10 cellular contexts compared by ENCODE assay signal in the genomic region with DNA sequence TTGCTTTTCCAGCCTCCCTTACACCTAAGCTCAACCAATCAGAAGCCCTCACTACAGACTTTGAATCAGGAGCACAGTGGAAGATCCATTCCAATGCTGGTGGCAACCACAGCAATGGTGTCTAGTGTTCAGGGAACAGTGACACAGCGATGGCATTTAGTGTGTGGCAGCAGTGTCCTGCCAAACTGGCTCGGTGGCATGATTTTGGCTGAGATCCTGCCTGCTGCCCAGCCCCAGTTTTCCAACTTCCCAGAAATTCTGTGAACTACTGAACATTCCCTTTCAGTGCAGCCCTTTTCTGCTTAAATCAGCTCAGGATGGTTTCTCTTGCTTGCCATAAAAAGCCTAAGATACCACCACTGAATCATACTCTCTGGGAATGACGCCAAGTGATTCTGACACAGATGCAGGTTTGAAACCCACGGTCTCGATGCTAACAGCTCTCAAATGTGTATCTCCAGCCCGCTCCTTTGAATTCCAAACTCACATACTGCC. TPM values are rescaled to one million over a fixed set of nuclear protein-coding genes. Genes with fewer than 3 reads are reported as not detected.
A peak's percentile ranks its signal among the peaks of the same experiment; 100 is the strongest.
DNase-seq lines count a peak whose midpoint lies in the region; ATAC-seq, FAIRE-seq and TF ChIP-seq lines count a peak whose summit lies in the region.
"Had no signal": no experiment of that assay in that cellular context is flagged by ENCODE, and none has a peak within 500 bp of the region (broad histone marks: within the 10 kb centered on the region; RNA-seq: fewer than 3 reads in every experiment).

No MANE protein-coding gene starts in this region.

- intact Hi-C loops in gastrocnemius medialis (cut with DNase I; ENCODE audit: low total_unique reads) (no loop called here), left lung (cut with DNase I) (no loop called here)

- H3K27ac ChIP-seq in RWPE2 (ENCODE audit: poor library complexity, severe bottlenecking) (peak overlapping the region; percentile 88), fibroblast of lung (ENCODE audit: insufficient read depth, low read length) (no peak overlapping the region), gastrocnemius medialis (peak overlapping the region; percentile 71 to 95 (median 90)), left lung (no peak overlapping the region), small intestine (ENCODE audit: low read depth in 1 of 2, low read length in 1 of 2) (no peak overlapping the region)

- FAIRE-seq in small intestine (lab: Jason Lieb, UNC): no peak

- H3K9me3 ChIP-seq in RWPE2 (ENCODE audit: severe bottlenecking) (no peaks in the 10 kb centered on the region), fibroblast of lung (ENCODE audit: control insufficient read depth, insufficient read depth, low read depth, low read length) (no peaks in the 10 kb centered on the region), gastrocnemius medialis (no peaks in the 10 kb centered on the region), left lung (no peaks in the 10 kb centered on the region), small intestine (ENCODE audit: control insufficient read depth, low read depth) (no peaks in the 10 kb centered on the region)

- no peak overlapping the region for H3K4me3 ChIP-seq in RWPE2 (ENCODE audit: severe bottlenecking)
- H3K4me3 ChIP-seq in fibroblast of lung (replicated peaks in 1 of 4; ENCODE audit: control extremely low read depth in 1 of 4, insufficient read depth in 1 of 4, low read depth in 3 of 4, low read length in 4 of 4): no peak overlapping the region
- no peak overlapping the region for H3K4me3 ChIP-seq in gastrocnemius medialis
- no peak overlapping the region for H3K4me3 ChIP-seq in left lung
- H3K4me3 ChIP-seq in small intestine (ENCODE audit: low read depth in 1 of 2, low read length in 2 of 2): no peak overlapping the region

- H3K27me3 Mint-ChIP-seq in T-cell: peaks cover 6 to 11% of the 10 kb centered on the region in 2 donors
- H3K27me3 Mint-ChIP-seq: activated naive CD8-positive, alpha-beta T cell had no signal

- CTCF ChIA-PET in T-cell (lab: Charles Lee): interaction anchor here in 1 of 2 donors (0.6 kb wide), 1 partner anchor 714 kb away, joined by 3 read pairs; no protein-coding TSS in a partner anchor

- H3K27me3 ChIP-seq in RWPE2 (ENCODE audit: insufficient read depth, poor library complexity, severe bottlenecking) (no peaks in the 10 kb centered on the region), fibroblast of lung (ENCODE audit: control insufficient read depth, insufficient read depth, low read length) (no peaks in the 10 kb centered on the region), gastrocnemius medialis (no peaks in the 10 kb centered on the region), left lung (no peaks in the 10 kb centered on the region), small intestine (ENCODE audit: control insufficient read depth in 2 of 2, insufficient read depth in 2 of 2, low read length in 2 of 2) (no peaks in the 10 kb centered on the region)

- H3K4me1 Mint-ChIP-seq in T-cell: no peaks in the 10 kb centered on the region

- no peak overlapping the region for H2AFZ ChIP-seq in fibroblast of lung (ENCODE audit: low read length)

- H4K20me1 ChIP-seq in fibroblast of lung (ENCODE audit: control insufficient read depth, extremely low read depth, insufficient read depth, low read length): no peaks in the 10 kb centered on the region

- no peaks in the 10 kb centered on the region for H3K9me3 Mint-ChIP-seq in T-cell

- POLR2A ChIA-PET in T-cell (lab: Charles Lee): no interaction called here

- H3K4me1 ChIP-seq in RWPE2 (ENCODE audit: insufficient read depth, poor library complexity, severe bottlenecking) (peaks cover 61% of the 10 kb centered on the region), fibroblast of lung (ENCODE audit: control insufficient read depth, extremely low read depth, insufficient read depth, low read length) (peaks cover 33% of the 10 kb centered on the region), gastrocnemius medialis (peaks cover 61 to 66% of the 10 kb centered on the region in 2 donors), left lung (peaks cover 14 to 15% of the 10 kb centered on the region in 2 donors), small intestine (ENCODE audit: control insufficient read depth in 2 of 2, insufficient read depth in 1 of 2, low read depth in 1 of 2, low read length in 1 of 2) (no peaks in the 10 kb centered on the region)

- no peak overlapping the region for H3K4me3 Mint-ChIP-seq in T-cell
- H3K4me3 Mint-ChIP-seq: activated naive CD8-positive, alpha-beta T cell had no signal

- ATAC-seq in RWPE2 (ENCODE audit: low read depth) (peak; percentile 35), gastrocnemius medialis (peak in 1 of 2 donors; percentile 5), left lung (no peak), T-cell (replicated peaks in 1 of 4) (no peak)

- TF ChIP-seq CTCF in RWPE2 (IDR thresholded peaks at IDR 0.05; ENCODE audit: poor library complexity, severe bottlenecking) (no peak), fibroblast of lung (conservative IDR thresholded peaks at IDR 0.05 in 1 of 2, IDR thresholded peaks at IDR 0.05 in 1 of 2; ENCODE audit: low read depth in 1 of 2, low read length in 2 of 2) (no peak), gastrocnemius medialis (IDR thresholded peaks at IDR 0.05 in 4 of 5, conservative IDR thresholded peaks at IDR 0.05 in 1 of 5) (no peak), left lung (IDR thresholded peaks at IDR 0.05) (no peak)

- no peaks in the 10 kb centered on the region for H3K79me2 ChIP-seq in fibroblast of lung (ENCODE audit: control insufficient read depth, insufficient read depth, low read length)

- DNase-seq in GM04504 (ENCODE audit: low read depth) (peak; percentile 86), RWPE2 (ENCODE audit: low spot score) (no peak), fibroblast of lung (ENCODE audit: low read depth in 2 of 2) (peak; percentile 93 to 95), gastrocnemius medialis (no peak), left lung (no peak), small intestine (no peak), T-cell (no peak)
- no peak for DNase-seq in stimulated activated CD4-positive, alpha-beta T cell treated with anti-CD3 and anti-CD28 coated beads, Interleukin-1b, Interleukin-23, amount 100 ng/mL, for 48 hours
- DNase-seq: activated CD4-positive, alpha-beta T cell treated with anti-CD3 and anti-CD28 coated beads for 48 hours had no signal

- H3K9ac ChIP-seq in fibroblast of lung (ENCODE audit: insufficient read depth, low read length): no peak overlapping the region

- in situ Hi-C loops in gastrocnemius medialis (cut with MboI; ENCODE audit: low sequenced_read_pairs in 4 of 4): no loop called here

- H3K27ac Mint-ChIP-seq in T-cell: no peak overlapping the region
- H3K27ac Mint-ChIP-seq: activated naive CD8-positive, alpha-beta T cell had no signal

- peak overlapping the region; percentile 23 for H3K4me2 ChIP-seq in fibroblast of lung (ENCODE audit: extremely low read depth, insufficient read depth, low read length)

- H3K36me3 ChIP-seq in RWPE2 (ENCODE audit: low read depth) (no peaks in the 10 kb centered on the region), fibroblast of lung (ENCODE audit: control insufficient read depth, insufficient read depth, low read length) (no peaks in the 10 kb centered on the region), gastrocnemius medialis (no peaks in the 10 kb centered on the region), left lung (no peaks in the 10 kb centered on the region), small intestine (ENCODE audit: control insufficient read depth in 2 of 2, insufficient read depth in 2 of 2, low read length in 2 of 2) (no peaks in the 10 kb centered on the region)

- TF ChIP-seq POLR2A in gastrocnemius medialis (IDR thresholded peaks at IDR 0.05): no peak

- WGBS in small intestine, 3 donors: 70 to 75% (median 72%) methylated on average over 6 of the region's 6 CpGs

- H3K36me3 Mint-ChIP-seq in T-cell: no peaks in the 10 kb centered on the region
- H3K36me3 Mint-ChIP-seq: activated naive CD8-positive, alpha-beta T cell had no signal

RNA-seq across cellular contexts. Expression of gene ASAP3, which starts 8.8 kb away (rescaled TPM):
- total RNA-seq in fibroblast of lung: 73.2 and 79.1 TPM in 2 replicates
- 14.2 and 19.9 TPM in 2 replicates for polyA plus RNA-seq in fibroblast of lung
- polyA plus RNA-seq in fibroblast of lung (2012): 15.6 and 21.0 TPM in 2 replicates
- polyA minus RNA-seq in fibroblast of lung (ENCODE audit: low replicate concordance): 59.3 and 90.7 TPM in 2 replicates
- 100 to 1,000 TPM in 2 of 4 donors, 10 to 100 TPM in 2; 55.5 to 129 (median 93.2) TPM for total RNA-seq in gastrocnemius medialis
- 10 to 100 TPM; 35.2 to 43.7 TPM for total RNA-seq in left lung
- polyA plus RNA-seq in small intestine: 1 to 10 TPM; 1.9 to 8.6 (median 2.2) TPM
- 1 to 10 TPM; 1.2 to 2.8 (median 2.1) TPM for total RNA-seq in T-cell

RNA-seq across cellular contexts. Expression of gene TCEA3, which starts 50.6 kb away (rescaled TPM):
- total RNA-seq in fibroblast of lung (37.5 and 44.6 TPM in 2 replicates), gastrocnemius medialis (100 to 1,000 TPM; 128 to 242 (median 179) TPM), left lung (10 to 100 TPM; 28.3 to 43.2 TPM), T-cell (10 to 100 TPM; 16.1 to 39.9 (median 32.4) TPM)
- polyA plus RNA-seq in fibroblast of lung (11.9 and 12.3 TPM in 2 replicates), small intestine (10 to 100 TPM; 20.5 to 36.9 (median 27.8) TPM)
- polyA plus RNA-seq in fibroblast of lung (2012): 11.5 and 14.6 TPM in 2 replicates
- polyA minus RNA-seq in fibroblast of lung (ENCODE audit: low replicate concordance): 6.3 and 7.0 TPM in 2 replicates

RNA-seq across cellular contexts. Expression of gene E2F2, which starts 55.9 kb away (rescaled TPM):
- total RNA-seq in fibroblast of lung (0.17 TPM in 1 of 2 replicates, not detected in the other), gastrocnemius medialis (under 1 TPM in 1 of 4 donors, not detected in 3; 0.40 TPM), left lung (1 to 10 TPM; 3.2 to 4.3 TPM), T-cell (1 to 10 TPM; 1.7 to 3.1 (median 2.5) TPM)
- polyA plus RNA-seq in fibroblast of lung (0.26 and 0.85 TPM in 2 replicates), small intestine (1 to 10 TPM; 1.9 to 4.0 (median 2.2) TPM)
- polyA plus RNA-seq in fibroblast of lung (2012): 0.58 and 1.8 TPM in 2 replicates
- polyA minus RNA-seq in fibroblast of lung (ENCODE audit: low replicate concordance): 1.4 and 6.8 TPM in 2 replicates

Comparison
In these comparisons a context has a peak if more than half of its experiments do, and no peak if none do; other contexts are left out.
1. DNase-seq: peak in GM04504 (single experiment) and fibroblast of lung (2 of 2); none in RWPE2 (single experiment), gastrocnemius medialis (0 of 2), stimulated activated CD4-positive, alpha-beta T cell treated with anti-CD3 and anti-CD28 coated beads, Interleukin-1b, Interleukin-23, amount 100 ng/mL, for 48 hours (single experiment), left lung (0 of 2), small intestine (single experiment) and T-cell (0 of 34).
2. H3K27ac ChIP-seq: peak in RWPE2 (single experiment) and gastrocnemius medialis (4 of 4); none in fibroblast of lung (single experiment), left lung (0 of 2) and small intestine (0 of 2).
3. RNA of gene ASAP3, which starts 8.8 kb away (total RNA-seq): 55.5 to 129 TPM in gastrocnemius medialis, 73.2 to 79.1 TPM in fibroblast of lung and 35.2 to 43.7 TPM in left lung; 1.2 to 2.8 TPM in T-cell; every median in the first group is over 4 times any median in the second.